3 cellular contexts compared by ENCODE assay signal in genomic region chr5:154674029-154674428, GRCh38.
TF ChIP-seq lines count a peak whose summit lies in the region.

No MANE protein-coding gene starts in this region.

TF ChIP-seq in HepG2, 621 proteins besides CTCF, POLR2A, EP300 and RAD21:
- no peak for TF ChIP-seq SKI (IDR thresholded peaks at IDR 0.05; ENCODE audit: partially characterized antibody)
- TF ChIP-seq ZNF12 (CRISPR knock-in tag; IDR thresholded peaks at IDR 0.05): peak; percentile 99
TF ChIP-seq in HepG2: peak in this region for 1.

TF ChIP-seq in K562, 482 proteins besides CTCF, POLR2A, EP300 and RAD21:
- peak; percentile 98 for TF ChIP-seq ZNF12 (CRISPR knock-in tag; IDR thresholded peaks at IDR 0.05)
- no peak for TF ChIP-seq ZNF583 (CRISPR knock-in tag; IDR thresholded peaks at IDR 0.05)
- no peak for TF ChIP-seq ADNP (tag; IDR thresholded peaks at IDR 0.05)
- no peak for TF ChIP-seq POLR2AphosphoS2 (IDR thresholded peaks at IDR 0.05; ENCODE audit: low read length)
- TF ChIP-seq, protein P1, sequence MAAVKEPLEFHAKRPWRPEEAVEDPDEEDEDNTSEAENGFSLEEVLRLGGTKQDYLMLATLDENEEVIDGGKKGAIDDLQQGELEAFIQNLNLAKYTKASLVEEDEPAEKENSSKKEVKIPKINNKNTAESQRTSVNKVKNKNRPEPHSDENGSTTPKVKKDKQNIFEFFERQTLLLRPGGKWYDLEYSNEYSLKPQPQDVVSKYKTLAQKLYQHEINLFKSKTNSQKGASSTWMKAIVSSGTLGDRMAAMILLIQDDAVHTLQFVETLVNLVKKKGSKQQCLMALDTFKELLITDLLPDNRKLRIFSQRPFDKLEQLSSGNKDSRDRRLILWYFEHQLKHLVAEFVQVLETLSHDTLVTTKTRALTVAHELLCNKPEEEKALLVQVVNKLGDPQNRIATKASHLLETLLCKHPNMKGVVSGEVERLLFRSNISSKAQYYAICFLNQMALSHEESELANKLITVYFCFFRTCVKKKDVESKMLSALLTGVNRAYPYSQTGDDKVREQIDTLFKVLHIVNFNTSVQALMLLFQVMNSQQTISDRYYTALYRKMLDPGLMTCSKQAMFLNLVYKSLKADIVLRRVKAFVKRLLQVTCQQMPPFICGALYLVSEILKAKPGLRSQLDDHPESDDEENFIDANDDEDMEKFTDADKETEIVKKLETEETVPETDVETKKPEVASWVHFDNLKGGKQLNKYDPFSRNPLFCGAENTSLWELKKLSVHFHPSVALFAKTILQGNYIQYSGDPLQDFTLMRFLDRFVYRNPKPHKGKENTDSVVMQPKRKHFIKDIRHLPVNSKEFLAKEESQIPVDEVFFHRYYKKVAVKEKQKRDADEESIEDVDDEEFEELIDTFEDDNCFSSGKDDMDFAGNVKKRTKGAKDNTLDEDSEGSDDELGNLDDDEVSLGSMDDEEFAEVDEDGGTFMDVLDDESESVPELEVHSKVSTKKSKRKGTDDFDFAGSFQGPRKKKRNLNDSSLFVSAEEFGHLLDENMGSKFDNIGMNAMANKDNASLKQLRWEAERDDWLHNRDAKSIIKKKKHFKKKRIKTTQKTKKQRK (IDR thresholded peaks at IDR 0.05; ENCODE audit: borderline replicate concordance, low read depth, low read length): no peak
- TF ChIP-seq FOXA1 (IDR thresholded peaks at IDR 0.05; ENCODE audit: borderline replicate concordance): no peak

TF ChIP-seq in endothelial cell of umbilical vein, 7 proteins besides CTCF, POLR2A, EP300 and RAD21:
- TF ChIP-seq POLR2AphosphoS5 (IDR thresholded peaks at IDR 0.05; ENCODE audit: insufficient read depth, low read depth, low read length) (no peak), MAX (IDR thresholded peaks at IDR 0.05; ENCODE audit: insufficient read depth, insufficient read length) (no peak), GATA2 (IDR thresholded peaks at IDR 0.05; ENCODE audit: insufficient read depth, insufficient read length, low read depth, low read length) (no peak), JUN (IDR thresholded peaks at IDR 0.05; ENCODE audit: borderline replicate concordance, insufficient read depth, insufficient read length, low read depth) (no peak), FOS (IDR thresholded peaks at IDR 0.05; ENCODE audit: borderline replicate concordance, insufficient read depth, low read length) (no peak), EZH2 (IDR thresholded peaks at IDR 0.05; ENCODE audit: borderline replicate concordance, low read depth, low read length, severe bottlenecking) (no peak), MYC (IDR thresholded peaks at IDR 0.05; ENCODE audit: low read depth, low read length) (no peak)
